In genomic region chr3:71579934-71580318, GRCh38 we compare ENCODE assay signal across 1 cellular context.
TF ChIP-seq lines count a peak whose summit lies in the region.

No MANE protein-coding gene starts in this region.

TF ChIP-seq in HepG2, 621 proteins besides CTCF, POLR2A, EP300 and RAD21 (continued from another document):
- TF ChIP-seq THAP8 (CRISPR knock-in tag; IDR thresholded peaks at IDR 0.05; ENCODE audit: borderline replicate concordance) (no peak), MXI1 (IDR thresholded peaks at IDR 0.05; ENCODE audit: borderline replicate concordance, low read depth, low read length) (peak; percentile 42; the same call in 1 of the 3 replicates), CEBPZ (IDR thresholded peaks at IDR 0.05; ENCODE audit: low read length) (no peak), NCOR1 (IDR thresholded peaks at IDR 0.05; ENCODE audit: borderline replicate concordance, low read length) (peak; percentile 92), ZNF615 (CRISPR knock-in tag; IDR thresholded peaks at IDR 0.05; ENCODE audit: borderline replicate concordance) (no peak), RFX3 (CRISPR knock-in tag; IDR thresholded peaks at IDR 0.05) (no peak)
- TF ChIP-seq, protein P1, sequence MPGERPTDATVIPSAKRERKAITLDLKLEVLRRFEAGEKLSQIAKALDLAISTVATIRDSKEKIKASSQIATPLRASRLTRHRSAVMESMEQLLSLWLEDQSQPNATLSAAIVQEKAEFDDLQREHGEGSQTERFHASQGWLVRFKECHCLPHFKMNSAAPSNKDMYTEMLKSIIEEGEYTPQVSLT (CRISPR knock-in tag; IDR thresholded peaks at IDR 0.05; ENCODE audit: borderline replicate concordance, low read depth), result no peak
